14 cellular contexts compared by ENCODE assay signal in the genomic region with DNA sequence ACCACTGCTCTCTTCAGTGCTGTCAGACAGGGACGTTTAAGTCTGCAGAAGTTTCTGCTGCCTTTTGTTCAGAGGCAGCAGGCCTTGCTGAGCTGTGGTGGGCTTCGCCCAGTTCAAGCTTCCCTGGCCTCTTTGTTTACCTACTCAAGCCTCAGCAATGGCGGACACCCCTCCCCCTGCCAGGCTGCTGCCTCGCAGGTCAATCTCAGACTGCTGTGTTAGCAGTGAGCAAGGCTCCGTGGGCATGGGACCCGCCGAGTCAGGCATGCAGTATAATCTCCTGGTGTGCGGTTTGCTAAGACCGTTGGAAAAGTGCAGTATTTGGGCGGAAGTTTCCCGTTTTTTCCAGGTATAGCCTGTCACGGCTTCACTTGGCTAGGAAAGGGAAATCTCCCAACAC. TPM values are rescaled to one million over a fixed set of nuclear protein-coding genes. Genes with fewer than 3 reads are reported as not detected.
A peak's percentile ranks its signal among the peaks of the same experiment; 100 is the strongest.
DNase-seq lines count a peak whose midpoint lies in the region; ATAC-seq, FAIRE-seq and TF ChIP-seq lines count a peak whose summit lies in the region.
"Not testable (repeated sequence)": the region's sequence is repeated elsewhere in the genome, so short reads cannot be mapped to it uniquely, and the experiment has no call there.
"Had no signal": no experiment of that assay in that cellular context is flagged by ENCODE, and none has a peak within 500 bp of the region (broad histone marks: within the 10 kb centered on the region; RNA-seq: fewer than 3 reads in every experiment).

No MANE protein-coding gene starts in this region.

- H3K23me2 ChIP-seq in H1 (ENCODE audit: low read depth, low read length), result not testable (repeated sequence)

- not testable (repeated sequence) for ATAC-seq in CD4-positive, alpha-beta T cell (ENCODE audit: poor library complexity); T-helper 17 cell; stimulated activated naive CD8-positive, alpha-beta T cell treated with anti-CD3 and anti-CD28 coated beads, Interleukin-15, amount 100 ng/mL, for 72 hours

- peak overlapping the region; percentile 43 for H2BK120ac ChIP-seq in H1 (replicated peaks; ENCODE audit: low read depth, low read length)

- not testable (repeated sequence) for H3K4me1 ChIP-seq in H1 (replicated peaks in 1 of 4; ENCODE audit: control insufficient read depth in 3 of 4, insufficient read depth in 4 of 4, low read length in 3 of 4)

- peaks cover 61% of the 10 kb centered on the region for H3K4me1 Mint-ChIP-seq in CD4-positive, alpha-beta T cell (ENCODE audit: low read depth)
- peaks cover 21% of the 10 kb centered on the region for H3K4me1 Mint-ChIP-seq in T-helper 17 cell
- peaks cover 61% of the 10 kb centered on the region for H3K4me1 Mint-ChIP-seq in activated naive CD4-positive, alpha-beta T cell treated with anti-CD3 and anti-CD28 coated beads, Interleukin-2, amount 10 ng/mL, durations not matched to agents 7 days and 5 days
- H3K4me1 Mint-ChIP-seq in nephron progenitor cell, result peaks cover 11% of the 10 kb centered on the region
- peaks cover 52% of the 10 kb centered on the region for H3K4me1 Mint-ChIP-seq in stimulated activated naive CD8-positive, alpha-beta T cell treated with anti-CD3 and anti-CD28 coated beads, Interleukin-15, amount 100 ng/mL, for 72 hours

- not testable (repeated sequence) for H3K27me3 ChIP-seq in CD4-positive, alpha-beta T cell (ENCODE audit: control insufficient read depth, insufficient read depth, low read length); H1 (replicated peaks in 1 of 4; ENCODE audit: control insufficient read depth in 3 of 4, extremely low read depth in 1 of 4, insufficient read depth in 3 of 4, low read length in 3 of 4)

- TF ChIP-seq EP300 in H1 (IDR thresholded peaks at IDR 0.05; ENCODE audit: borderline replicate concordance in 1 of 2, low read depth in 2 of 2, low read length in 2 of 2), result not testable (repeated sequence)

- H3K36me3 Mint-ChIP-seq in CD4-positive, alpha-beta T cell (ENCODE audit: low read depth); T-helper 17 cell (ENCODE audit: low read depth); activated naive CD4-positive, alpha-beta T cell treated with anti-CD3 and anti-CD28 coated beads, Interleukin-2, amount 10 ng/mL, durations not matched to agents 7 days and 5 days; nephron progenitor cell (ENCODE audit: low read depth): not testable (repeated sequence)

- TF ChIP-seq CTCF in CD4-positive, alpha-beta T cell (IDR thresholded peaks at IDR 0.05); H1 (IDR thresholded peaks at IDR 0.05; ENCODE audit: control extremely low read depth in 1 of 3, insufficient read depth in 1 of 3, low read depth in 1 of 3, low read length in 3 of 3); nephron progenitor cell (IDR thresholded peaks at IDR 0.05): not testable (repeated sequence)

- not testable (repeated sequence) for H3K9me3 ChIP-seq in CD4-positive, alpha-beta T cell (ENCODE audit: control insufficient read depth, low read length); T-helper 17 cell (ENCODE audit: control insufficient read depth, low read length, poor library complexity, severe bottlenecking); H1 (ENCODE audit: insufficient read depth in 2 of 2, low read depth in 1 of 2, low read length in 1 of 2)

- not testable (repeated sequence) for H3K9ac ChIP-seq in H1 (replicated peaks in 1 of 4; ENCODE audit: extremely low read depth in 1 of 4, low read depth in 3 of 4, low read length in 3 of 4)

- peak overlapping the region; percentile 7; the same call in 1 of the 2 replicates for H3K18ac ChIP-seq in H1 (ENCODE audit: extremely low read depth, low read length)

- not testable (repeated sequence) for H3K79me2 ChIP-seq in H1 (ENCODE audit: control insufficient read depth in 1 of 2, insufficient read depth in 2 of 2, low read length in 2 of 2)

- not testable (repeated sequence) for H4K8ac ChIP-seq in H1 (ENCODE audit: extremely low read depth, insufficient read depth, low read length)

- H3K27ac Mint-ChIP-seq in CD4-positive, alpha-beta T cell, result peak overlapping the region; percentile 78
- H3K27ac Mint-ChIP-seq in T-helper 17 cell (peak overlapping the region; percentile 5), nephron progenitor cell (peak overlapping the region; percentile 19)
- H3K27ac Mint-ChIP-seq in activated naive CD4-positive, alpha-beta T cell treated with anti-CD3 and anti-CD28 coated beads, Interleukin-2, amount 10 ng/mL, durations not matched to agents 7 days and 5 days, result peak overlapping the region; percentile 68
- H3K27ac Mint-ChIP-seq in stimulated activated naive CD8-positive, alpha-beta T cell treated with anti-CD3 and anti-CD28 coated beads, Interleukin-15, amount 100 ng/mL, for 72 hours, result not testable (repeated sequence)

- FAIRE-seq in H1 (lab: Jason Lieb, UNC), result not testable (repeated sequence)

- not testable (repeated sequence) for H2AK5ac ChIP-seq in H1 (ENCODE audit: low read depth, low read length)

- H4K20me1 ChIP-seq in H1 (replicated peaks in 1 of 2; ENCODE audit: control insufficient read depth in 1 of 2, insufficient read depth in 2 of 2, low read length in 2 of 2), result not testable (repeated sequence)

- H3K4ac ChIP-seq in H1 (replicated peaks; ENCODE audit: insufficient read length, low read depth, low read length), result not testable (repeated sequence)

- 0 out of 2 replicates have a peak overlapping the region, but pooled peaks have one; percentile 11 for H2BK12ac ChIP-seq in H1 (ENCODE audit: low read depth, low read length)

- H3K4me3 Mint-ChIP-seq in CD4-positive, alpha-beta T cell; T-helper 17 cell; activated naive CD4-positive, alpha-beta T cell treated with anti-CD3 and anti-CD28 coated beads, Interleukin-2, amount 10 ng/mL, durations not matched to agents 7 days and 5 days; nephron progenitor cell: not testable (repeated sequence)
- H3K4me3 Mint-ChIP-seq in stimulated activated naive CD8-positive, alpha-beta T cell treated with anti-CD3 and anti-CD28 coated beads, Interleukin-15, amount 100 ng/mL, for 72 hours, result peak overlapping the region; percentile 16 to 70

- TF ChIP-seq POLR2A in H1 (IDR thresholded peaks at IDR 0.05; ENCODE audit: control extremely low read depth in 1 of 2, low read depth in 2 of 2, low read length in 2 of 2), result not testable (repeated sequence)

- H3K14ac ChIP-seq in H1 (ENCODE audit: insufficient read length), result not testable (repeated sequence)

- not testable (repeated sequence) for H3K79me1 ChIP-seq in H1 (ENCODE audit: low read depth, low read length)

- not testable (repeated sequence) for TF ChIP-seq RAD21 in H1 (IDR thresholded peaks at IDR 0.05 in 1 of 2, conservative IDR thresholded peaks at IDR 0.05 in 1 of 2; ENCODE audit: low read depth in 2 of 2, low read length in 2 of 2)

- not testable (repeated sequence) for H3K4me2 ChIP-seq in H1 (ENCODE audit: insufficient read depth in 1 of 2, low read depth in 2 of 2, low read length in 2 of 2)

- H3K23ac ChIP-seq in H1 (ENCODE audit: insufficient read length), result not testable (repeated sequence)

- 90% methylated on average over 12 of the region's 12 CpGs; no CpG with 5 or more reads in 1 of the 2 experiments for WGBS in H1 (ENCODE audit: extremely low coverage in 1 of 2, insufficient coverage in 1 of 2, insufficient read length in 1 of 2, insufficient replicate concordance in 2 of 2, low coverage in 1 of 2, low lambda C conversion rate in 2 of 2, missing lambda C conversion rate in 1 of 2), 2 experiments

- not testable (repeated sequence) for DNase-seq in CD4-positive, alpha-beta T cell; T-helper 17 cell; activated naive CD4-positive, alpha-beta T cell treated with anti-CD3 and anti-CD28 coated beads, Interleukin-2, amount 10 ng/mL, durations not matched to agents 7 days and 5 days; H1 (ENCODE audit: low read depth in 1 of 2, low spot score in 2 of 2); nephron progenitor cell; stimulated activated naive CD8-positive, alpha-beta T cell treated with anti-CD3 and anti-CD28 coated beads, Interleukin-15, amount 100 ng/mL, for 72 hours
- peak; percentile 81 for DNase-seq in mesenteric fat pad (ENCODE audit: low spot score)

- CTCF ChIA-PET in CD4-positive, alpha-beta T cell (lab: Charles Lee), result interaction anchor here (6.0 kb wide), 1 partner anchor 332 kb away, joined by 52 read pairs; no protein-coding TSS in a partner anchor
- CTCF ChIA-PET in activated naive CD4-positive, alpha-beta T cell treated with anti-CD3 and anti-CD28 coated beads, Interleukin-2, amount 10 ng/mL, durations not matched to agents 7 days and 5 days (lab: Charles Lee), result interaction anchor here (1.0 to 6.2 kb wide), 5 partner anchors 12 to 640 kb away, joined by 3 to 102 read pairs (median 24); no protein-coding TSS in a partner anchor
- CTCF ChIA-PET in H1 (lab: Charles Lee; ENCODE audit: partially characterized antibody), result interaction anchor here (1.2 to 7.8 kb wide), 6 partner anchors 11 to 646 kb away, joined by 3 to 73 read pairs (median 20); no protein-coding TSS in a partner anchor

- not testable (repeated sequence) for H4K91ac ChIP-seq in H1 (replicated peaks; ENCODE audit: insufficient read length, low read length)

- not testable (repeated sequence) for H3K36me3 ChIP-seq in H1 (ENCODE audit: control insufficient read depth in 2 of 4, insufficient read depth in 4 of 4, low read length in 3 of 4)

- H2BK20ac ChIP-seq in H1 (ENCODE audit: low read length), result peak overlapping the region; percentile 5; the same call in 1 of the 2 replicates

- H4K5ac ChIP-seq in H1 (ENCODE audit: insufficient read length, low read depth, low read length), result not testable (repeated sequence)

- not testable (repeated sequence) for H3K9me3 Mint-ChIP-seq in CD4-positive, alpha-beta T cell; activated naive CD4-positive, alpha-beta T cell treated with anti-CD3 and anti-CD28 coated beads, Interleukin-2, amount 10 ng/mL, durations not matched to agents 7 days and 5 days; stimulated activated naive CD8-positive, alpha-beta T cell treated with anti-CD3 and anti-CD28 coated beads, Interleukin-15, amount 100 ng/mL, for 72 hours
- H3K9me3 Mint-ChIP-seq in nephron progenitor cell, result peaks cover 22% of the 10 kb centered on the region

- not testable (repeated sequence) for H3K4me3 ChIP-seq in H1 (ENCODE audit: extremely low read depth in 1 of 4, insufficient read depth in 2 of 4, low read depth in 3 of 4, low read length in 4 of 4)

- POLR2A ChIA-PET in CD4-positive, alpha-beta T cell (lab: Charles Lee), result interaction anchor here (0.9 to 1.2 kb wide), 2 partner anchors 250 to 332 kb away, joined by 3 to 17 read pairs; no protein-coding TSS in a partner anchor
- POLR2A ChIA-PET in H1 (lab: Charles Lee; ENCODE audit: partially characterized antibody), result not testable (repeated sequence)

- not testable (repeated sequence) for H2AFZ ChIP-seq in H1 (ENCODE audit: low read length)

- not testable (repeated sequence) for H3K56ac ChIP-seq in H1 (replicated peaks; ENCODE audit: insufficient read length, low read depth, low read length)

- intact Hi-C loops in CD4-positive, alpha-beta T cell (cut with DNase I, micrococcal nuclease), result loop anchor here (2.0 to 5.0 kb wide), 3 partner anchors 325 to 394 kb away; a partner anchor contains a TSS

- not testable (repeated sequence) for H3K27ac ChIP-seq in CD4-positive, alpha-beta T cell (ENCODE audit: low read depth, low read length); H1 (ENCODE audit: low read depth, low read length)

- H2BK5ac ChIP-seq in H1 (ENCODE audit: low read depth, low read length), result 0 out of 2 replicates have a peak overlapping the region, but pooled peaks have one; percentile 44

- not testable (repeated sequence) for H3K27me3 Mint-ChIP-seq in CD4-positive, alpha-beta T cell; T-helper 17 cell; activated naive CD4-positive, alpha-beta T cell treated with anti-CD3 and anti-CD28 coated beads, Interleukin-2, amount 10 ng/mL, durations not matched to agents 7 days and 5 days; nephron progenitor cell (ENCODE audit: low read depth, poor library complexity); stimulated activated naive CD8-positive, alpha-beta T cell treated with anti-CD3 and anti-CD28 coated beads, Interleukin-15, amount 100 ng/mL, for 72 hours

- not testable (repeated sequence) for H2BK15ac ChIP-seq in H1 (ENCODE audit: low read length)

RNA-seq across cellular contexts. Expression of a gene that starts 41.3 kb away (rescaled TPM):
- total RNA-seq in CD4-positive, alpha-beta T cell, result under 1 TPM; 0.36 to 0.50 TPM
- total RNA-seq in T-helper 17 cell (not detected), mesenteric fat pad (10.0 TPM)
- not detected in 2 replicates for total RNA-seq in H1 (2021; fragmentation: NEBNext Ultra II Directional; extraction: Animal tissue kit (Norgen Biotek cat#: 25700))
- polyA plus RNA-seq in H1 (2011; rRNA removed), result not detected in 2 replicates
- polyA plus RNA-seq in H1 (2011; cell fraction: cytosol; rRNA removed), result not detected
- not detected for polyA plus RNA-seq in H1 (2011; cell fraction: nucleus; rRNA removed)
- 0.47 to 0.48 TPM in 2 of 4 replicates, not detected in the others for polyA plus RNA-seq in H1 (2012, experiment 1 of 2)
- polyA plus RNA-seq in H1 (2012, experiment 2 of 2), result not detected
- polyA plus RNA-seq in H1 (2013, experiment 1 of 2), result 0.04 TPM
- polyA plus RNA-seq in H1 (2013, experiment 2 of 2), result 0.11 TPM
- not detected in 2 replicates for polyA minus RNA-seq in H1 (2011; rRNA and poly(A)+ RNA removed)
- not detected for polyA minus RNA-seq in H1 (2011; cell fraction: cytosol; rRNA and poly(A)+ RNA removed)
- polyA minus RNA-seq in H1 (2011; cell fraction: nucleus; rRNA and poly(A)+ RNA removed), result not detected
- total RNA-seq: CD8-positive, alpha-beta memory T cell; GM23248; H4; H9 had no signal
- polyA plus RNA-seq: A549; CD14-positive monocyte; CD8-positive, alpha-beta memory T cell; GM12878; GM23248 had no signal
